Comparison of ENCODE assay signal across 1 cellular context in the genomic region with DNA sequence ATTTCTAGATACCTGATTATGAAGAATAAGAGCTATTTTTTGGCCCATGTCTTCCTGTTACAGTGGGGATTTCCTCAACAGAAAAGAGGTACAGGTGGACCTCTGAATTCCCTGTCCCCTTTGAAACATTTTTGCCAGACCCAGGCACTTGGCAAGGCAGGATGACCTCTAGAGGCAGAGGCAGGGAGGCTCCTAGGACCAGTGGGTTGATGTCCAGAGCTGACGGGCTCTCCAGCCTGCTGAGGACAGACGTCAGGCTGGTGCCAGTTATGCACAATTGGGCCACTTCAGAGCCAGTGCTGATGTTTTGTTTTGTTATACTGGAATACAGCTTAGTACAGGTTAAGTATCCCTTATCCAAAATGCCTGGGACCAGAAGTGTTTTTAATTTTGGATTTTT.
TF ChIP-seq lines count a peak whose summit lies in the region.

No MANE protein-coding gene starts in this region.

TF ChIP-seq in K562, 482 proteins besides CTCF, POLR2A, EP300 and RAD21:
- TF ChIP-seq ADNP (tag; IDR thresholded peaks at IDR 0.05), result no peak
- TF ChIP-seq, protein P1, sequence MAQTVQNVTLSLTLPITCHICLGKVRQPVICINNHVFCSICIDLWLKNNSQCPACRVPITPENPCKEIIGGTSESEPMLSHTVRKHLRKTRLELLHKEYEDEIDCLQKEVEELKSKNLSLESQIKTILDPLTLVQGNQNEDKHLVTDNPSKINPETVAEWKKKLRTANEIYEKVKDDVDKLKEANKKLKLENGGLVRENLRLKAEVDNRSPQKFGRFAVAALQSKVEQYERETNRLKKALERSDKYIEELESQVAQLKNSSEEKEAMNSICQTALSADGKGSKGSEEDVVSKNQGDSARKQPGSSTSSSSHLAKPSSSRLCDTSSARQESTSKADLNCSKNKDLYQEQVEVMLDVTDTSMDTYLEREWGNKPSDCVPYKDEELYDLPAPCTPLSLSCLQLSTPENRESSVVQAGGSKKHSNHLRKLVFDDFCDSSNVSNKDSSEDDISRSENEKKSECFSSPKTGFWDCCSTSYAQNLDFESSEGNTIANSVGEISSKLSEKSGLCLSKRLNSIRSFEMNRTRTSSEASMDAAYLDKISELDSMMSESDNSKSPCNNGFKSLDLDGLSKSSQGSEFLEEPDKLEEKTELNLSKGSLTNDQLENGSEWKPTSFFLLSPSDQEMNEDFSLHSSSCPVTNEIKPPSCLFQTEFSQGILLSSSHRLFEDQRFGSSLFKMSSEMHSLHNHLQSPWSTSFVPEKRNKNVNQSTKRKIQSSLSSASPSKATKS (CRISPR knock-in tag; IDR thresholded peaks at IDR 0.05), result no peak
- TF ChIP-seq, protein P2, sequence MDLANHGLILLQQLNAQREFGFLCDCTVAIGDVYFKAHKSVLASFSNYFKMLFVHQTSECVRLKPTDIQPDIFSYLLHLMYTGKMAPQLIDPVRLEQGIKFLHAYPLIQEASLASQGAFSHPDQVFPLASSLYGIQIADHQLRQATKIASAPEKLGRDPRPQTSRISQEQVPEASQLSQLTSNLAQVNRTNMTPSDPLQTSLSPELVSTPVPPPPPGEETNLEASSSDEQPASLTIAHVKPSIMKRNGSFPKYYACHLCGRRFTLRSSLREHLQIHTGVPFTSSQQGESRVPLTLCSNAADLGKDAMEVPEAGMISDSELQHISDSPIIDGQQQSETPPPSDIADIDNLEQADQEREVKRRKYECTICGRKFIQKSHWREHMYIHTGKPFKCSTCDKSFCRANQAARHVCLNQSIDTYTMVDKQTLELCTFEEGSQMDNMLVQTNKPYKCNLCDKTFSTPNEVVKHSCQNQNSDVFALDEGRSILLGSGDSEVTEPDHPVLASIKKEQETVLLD (IDR thresholded peaks at IDR 0.05), result no peak
- no peak for TF ChIP-seq GTF2F1 (IDR thresholded peaks at IDR 0.05; ENCODE audit: low read depth, low read length)
- TF ChIP-seq TBL1XR1 (IDR thresholded peaks at IDR 0.05; ENCODE audit: low read length in 2 of 2), result no peak
- TF ChIP-seq, protein P3, sequence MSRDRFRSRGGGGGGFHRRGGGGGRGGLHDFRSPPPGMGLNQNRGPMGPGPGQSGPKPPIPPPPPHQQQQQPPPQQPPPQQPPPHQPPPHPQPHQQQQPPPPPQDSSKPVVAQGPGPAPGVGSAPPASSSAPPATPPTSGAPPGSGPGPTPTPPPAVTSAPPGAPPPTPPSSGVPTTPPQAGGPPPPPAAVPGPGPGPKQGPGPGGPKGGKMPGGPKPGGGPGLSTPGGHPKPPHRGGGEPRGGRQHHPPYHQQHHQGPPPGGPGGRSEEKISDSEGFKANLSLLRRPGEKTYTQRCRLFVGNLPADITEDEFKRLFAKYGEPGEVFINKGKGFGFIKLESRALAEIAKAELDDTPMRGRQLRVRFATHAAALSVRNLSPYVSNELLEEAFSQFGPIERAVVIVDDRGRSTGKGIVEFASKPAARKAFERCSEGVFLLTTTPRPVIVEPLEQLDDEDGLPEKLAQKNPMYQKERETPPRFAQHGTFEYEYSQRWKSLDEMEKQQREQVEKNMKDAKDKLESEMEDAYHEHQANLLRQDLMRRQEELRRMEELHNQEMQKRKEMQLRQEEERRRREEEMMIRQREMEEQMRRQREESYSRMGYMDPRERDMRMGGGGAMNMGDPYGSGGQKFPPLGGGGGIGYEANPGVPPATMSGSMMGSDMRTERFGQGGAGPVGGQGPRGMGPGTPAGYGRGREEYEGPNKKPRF (IDR thresholded peaks at IDR 0.05; ENCODE audit: low read depth, low read length), result no peak
- TF ChIP-seq JUND (IDR thresholded peaks at IDR 0.05; ENCODE audit: borderline replicate concordance, low read depth, low read length), result no peak
- TF ChIP-seq JUND (tag; IDR thresholded peaks at IDR 0.05; ENCODE audit: borderline replicate concordance, low read depth, low read length), result no peak
- no peak for TF ChIP-seq ZNF212 (CRISPR knock-in tag; IDR thresholded peaks at IDR 0.05)
- TF ChIP-seq CREM (IDR thresholded peaks at IDR 0.05; ENCODE audit: low read depth), result no peak
- TF ChIP-seq NR2C1 (IDR thresholded peaks at IDR 0.05), result no peak
- TF ChIP-seq NR2C1 (tag; IDR thresholded peaks at IDR 0.05), result no peak
- TF ChIP-seq, protein P4, sequence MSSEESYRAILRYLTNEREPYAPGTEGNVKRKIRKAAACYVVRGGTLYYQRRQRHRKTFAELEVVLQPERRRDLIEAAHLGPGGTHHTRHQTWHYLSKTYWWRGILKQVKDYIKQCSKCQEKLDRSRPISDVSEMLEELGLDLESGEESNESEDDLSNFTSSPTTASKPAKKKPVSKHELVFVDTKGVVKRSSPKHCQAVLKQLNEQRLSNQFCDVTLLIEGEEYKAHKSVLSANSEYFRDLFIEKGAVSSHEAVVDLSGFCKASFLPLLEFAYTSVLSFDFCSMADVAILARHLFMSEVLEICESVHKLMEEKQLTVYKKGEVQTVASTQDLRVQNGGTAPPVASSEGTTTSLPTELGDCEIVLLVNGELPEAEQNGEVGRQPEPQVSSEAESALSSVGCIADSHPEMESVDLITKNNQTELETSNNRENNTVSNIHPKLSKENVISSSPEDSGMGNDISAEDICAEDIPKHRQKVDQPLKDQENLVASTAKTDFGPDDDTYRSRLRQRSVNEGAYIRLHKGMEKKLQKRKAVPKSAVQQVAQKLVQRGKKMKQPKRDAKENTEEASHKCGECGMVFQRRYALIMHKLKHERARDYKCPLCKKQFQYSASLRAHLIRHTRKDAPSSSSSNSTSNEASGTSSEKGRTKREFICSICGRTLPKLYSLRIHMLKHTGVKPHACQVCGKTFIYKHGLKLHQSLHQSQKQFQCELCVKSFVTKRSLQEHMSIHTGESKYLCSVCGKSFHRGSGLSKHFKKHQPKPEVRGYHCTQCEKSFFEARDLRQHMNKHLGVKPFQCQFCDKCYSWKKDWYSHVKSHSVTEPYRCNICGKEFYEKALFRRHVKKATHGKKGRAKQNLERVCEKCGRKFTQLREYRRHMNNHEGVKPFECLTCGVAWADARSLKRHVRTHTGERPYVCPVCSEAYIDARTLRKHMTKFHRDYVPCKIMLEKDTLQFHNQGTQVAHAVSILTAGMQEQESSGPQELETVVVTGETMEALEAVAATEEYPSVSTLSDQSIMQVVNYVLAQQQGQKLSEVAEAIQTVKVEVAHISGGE (CRISPR knock-in tag; IDR thresholded peaks at IDR 0.05), result no peak
- TF ChIP-seq, protein P5, sequence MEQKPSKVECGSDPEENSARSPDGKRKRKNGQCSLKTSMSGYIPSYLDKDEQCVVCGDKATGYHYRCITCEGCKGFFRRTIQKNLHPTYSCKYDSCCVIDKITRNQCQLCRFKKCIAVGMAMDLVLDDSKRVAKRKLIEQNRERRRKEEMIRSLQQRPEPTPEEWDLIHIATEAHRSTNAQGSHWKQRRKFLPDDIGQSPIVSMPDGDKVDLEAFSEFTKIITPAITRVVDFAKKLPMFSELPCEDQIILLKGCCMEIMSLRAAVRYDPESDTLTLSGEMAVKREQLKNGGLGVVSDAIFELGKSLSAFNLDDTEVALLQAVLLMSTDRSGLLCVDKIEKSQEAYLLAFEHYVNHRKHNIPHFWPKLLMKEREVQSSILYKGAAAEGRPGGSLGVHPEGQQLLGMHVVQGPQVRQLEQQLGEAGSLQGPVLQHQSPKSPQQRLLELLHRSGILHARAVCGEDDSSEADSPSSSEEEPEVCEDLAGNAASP (IDR thresholded peaks at IDR 0.05), result no peak
- no peak for TF ChIP-seq MYNN (IDR thresholded peaks at IDR 0.05)
- TF ChIP-seq MYNN (CRISPR knock-in tag; IDR thresholded peaks at IDR 0.05), result no peak
